Comparison of ENCODE assay signal across 8 cellular contexts in genomic region chr1:160291248-160292220, GRCh38. TPM values are rescaled to one million over a fixed set of nuclear protein-coding genes. Genes with fewer than 3 reads are reported as not detected.
DNase-seq lines count a peak whose midpoint lies in the region; ATAC-seq and TF ChIP-seq lines count a peak whose summit lies in the region.

No MANE protein-coding gene starts in this region.

- H3K4me3 Mint-ChIP-seq in H9 (no peak overlapping the region), T-helper 17 cell (peak overlapping the region; percentile 41)

- H3K9me3 ChIP-seq in H9 (ENCODE audit: control insufficient read depth, low read depth, low read length) (no peaks in the 10 kb centered on the region), T-helper 17 cell (ENCODE audit: control insufficient read depth, low read length, poor library complexity, severe bottlenecking) (no peaks in the 10 kb centered on the region), left ventricle myocardium inferior (replicated peaks) (no peaks in the 10 kb centered on the region)

- H4K20me1 ChIP-seq in H9 (ENCODE audit: control insufficient read depth, insufficient read depth, insufficient read length): no peaks in the 10 kb centered on the region

- no peak overlapping the region for H2BK12ac ChIP-seq in H9 (ENCODE audit: insufficient read length, low read depth, low read length)

- no peak overlapping the region for H2AFZ ChIP-seq in H9 (ENCODE audit: low read length)

- H3K79me1 ChIP-seq in H9 (ENCODE audit: insufficient read depth, low read depth, low read length, poor library complexity, severe bottlenecking): no peaks in the 10 kb centered on the region

- no peak overlapping the region for H2BK120ac ChIP-seq in H9 (ENCODE audit: low read depth, low read length, poor library complexity, severe bottlenecking)

- no peak overlapping the region for H3K56ac ChIP-seq in H9 (ENCODE audit: insufficient read length, low read depth, low read length)

- H3K36me3 Mint-ChIP-seq in H9 (ENCODE audit: insufficient read depth in 1 of 3, low read depth in 3 of 3) (peaks cover 38 to 79% (median 79%) of the 10 kb centered on the region in 3 experiments), T-helper 17 cell (ENCODE audit: low read depth) (peaks cover 4% of the 10 kb centered on the region)

- no peak overlapping the region for H2AK5ac ChIP-seq in H9 (ENCODE audit: insufficient read length, low read length)

- no peak overlapping the region for H3K4ac ChIP-seq in H9 (ENCODE audit: low read depth, low read length)

- no peak overlapping the region for H3K9ac ChIP-seq in H9 (ENCODE audit: extremely low read depth, insufficient read length, low read length)

- no peak overlapping the region for H2BK15ac ChIP-seq in H9 (ENCODE audit: low read depth, low read length)

- peaks cover 80% of the 10 kb centered on the region for H3K36me3 ChIP-seq in left ventricle myocardium inferior

- H3K27ac Mint-ChIP-seq in H9 (no peak overlapping the region; a peak in 1 of 7 replicates), T-helper 17 cell (no peak overlapping the region)

- H3K4me3 ChIP-seq in left ventricle myocardium inferior (no peak overlapping the region), retinal pigment epithelial cell (ENCODE audit: low read length) (no peak overlapping the region)

- no peak overlapping the region for H4K91ac ChIP-seq in H9 (ENCODE audit: insufficient read length, low read depth, low read length)

- no peaks in the 10 kb centered on the region for H3K23me2 ChIP-seq in H9 (ENCODE audit: insufficient read length, low read depth, low read length, poor library complexity, severe bottlenecking)

- H3K18ac ChIP-seq in H9 (ENCODE audit: insufficient read length, low read depth, low read length): no peak overlapping the region

- no peak overlapping the region for H2BK20ac ChIP-seq in H9 (ENCODE audit: low read depth, low read length, poor library complexity, severe bottlenecking)

- H3K27ac ChIP-seq in H9 (ENCODE audit: insufficient read length, low read depth, low read length) (no peak overlapping the region), left ventricle myocardium inferior (replicated peaks) (peak overlapping the region; percentile 13)

- no peak overlapping the region for H2BK5ac ChIP-seq in H9 (ENCODE audit: insufficient read length, low read length)

- H4K8ac ChIP-seq in H9 (replicated peaks; ENCODE audit: insufficient read length, low read depth, low read length): no peak overlapping the region

- H3K23ac ChIP-seq in H9 (ENCODE audit: insufficient read length, low read depth, low read length): no peak overlapping the region

- H4K5ac ChIP-seq in H9 (ENCODE audit: insufficient read length, low read depth, low read length): no peak overlapping the region

- DNase-seq in DMS 273 treated with DMSO at 0.1 percent for 48 hours (lab: John Stamatoyannopoulos, UW) (peak; percentile 62), H9 (peak; percentile 67), NCI-H146 (lab: John Stamatoyannopoulos, UW) (peak; percentile 52), T-helper 17 cell (peak; percentile 18 to 60 (median 43)), amygdala (lab: John Stamatoyannopoulos, UW) (peak in 46 of 56 donors; percentile 2 to 74 (median 30)), left ventricle myocardium inferior (peak; percentile 35), retinal pigment epithelial cell (ENCODE audit: low read depth) (peak; percentile 38)

- no peak overlapping the region for H3T11ph ChIP-seq in H9 (ENCODE audit: low read length)

- H3K9me3 Mint-ChIP-seq in H9: no peaks in the 10 kb centered on the region

- intact Hi-C loops in left ventricle myocardium inferior (cut with micrococcal nuclease): no loop called here

- no peak overlapping the region for H3K4me2 ChIP-seq in H9 (ENCODE audit: insufficient read depth, insufficient read length, low read length)

- no peaks in the 10 kb centered on the region for H3K79me2 ChIP-seq in H9 (ENCODE audit: insufficient read depth, low read length)

- H3K4me1 ChIP-seq in H9 (ENCODE audit: insufficient read depth, low read length): no peaks in the 10 kb centered on the region
- peaks cover 7% of the 10 kb centered on the region for H3K4me1 ChIP-seq in left ventricle myocardium inferior

- H3K14ac ChIP-seq in H9 (ENCODE audit: insufficient read depth, low read length): no peak overlapping the region

- H3K27me3 ChIP-seq in H9 (ENCODE audit: insufficient read depth, low read length) (no peaks in the 10 kb centered on the region), left ventricle myocardium inferior (ENCODE audit: low read depth) (no peaks in the 10 kb centered on the region)

- H3K27me3 Mint-ChIP-seq in H9 (ENCODE audit: low read depth) (no peaks in the 10 kb centered on the region), T-helper 17 cell (no peaks in the 10 kb centered on the region)

- no peaks in the 10 kb centered on the region for H3K4me1 Mint-ChIP-seq in H9
- H3K4me1 Mint-ChIP-seq in T-helper 17 cell: peaks cover 3% of the 10 kb centered on the region

- WGBS in H9 (ENCODE audit: extremely low coverage, insufficient read length, low lambda C conversion rate): no CpG with 5 or more reads among the region's 11 CpGs

- ATAC-seq in T-helper 17 cell: peak; percentile 96
- ATAC-seq in GM21381 (IDR thresholded peaks at IDR 0.05; ENCODE audit: unreplicated experiment): no peak

- peak; percentile 84 for TF ChIP-seq CTCF in H9 (conservative IDR thresholded peaks at IDR 0.05)
- peak; percentile 86 for TF ChIP-seq CTCF in left ventricle myocardium inferior (IDR thresholded peaks at IDR 0.05; ENCODE audit: borderline replicate concordance)
- peak; percentile 85 for TF ChIP-seq CTCF in retinal pigment epithelial cell (conservative IDR thresholded peaks at IDR 0.05; ENCODE audit: low read depth, low read length)

RNA-seq across cellular contexts. Expression of gene PEX19, which starts 6.6 kb away (rescaled TPM):
- 86.8 and 92.7 TPM in 2 replicates for total RNA-seq in H9 (2021)
- 10 to 100 TPM; 28.9 to 34.7 TPM for total RNA-seq in T-helper 17 cell
- 97.6 TPM for total RNA-seq in left ventricle myocardium inferior

RNA-seq across cellular contexts. Expression of gene DCAF8, which starts 29.2 kb away (rescaled TPM):
- 96.7 and 106 TPM in 2 replicates for total RNA-seq in H9 (2021)
- total RNA-seq in T-helper 17 cell: 100 to 1,000 TPM; 167 to 178 TPM
- total RNA-seq in left ventricle myocardium inferior: 162 TPM

RNA-seq across cellular contexts. Expression of gene COPA, which starts 51.5 kb away (rescaled TPM):
- total RNA-seq in H9 (2021) (118 TPM in 2 replicates), T-helper 17 cell (100 to 1,000 TPM; 122 to 143 TPM), left ventricle myocardium inferior (90.4 TPM)

RNA-seq across cellular contexts. Expression of gene NCSTN, which starts 51.6 kb away (rescaled TPM):
- total RNA-seq in H9 (2021): 67.8 and 69.3 TPM in 2 replicates
- total RNA-seq in T-helper 17 cell: 10 to 100 TPM; 63.3 to 65.6 TPM
- 53.6 TPM for total RNA-seq in left ventricle myocardium inferior
